ENCODE assay signal across 11 cellular contexts in the genomic region with DNA sequence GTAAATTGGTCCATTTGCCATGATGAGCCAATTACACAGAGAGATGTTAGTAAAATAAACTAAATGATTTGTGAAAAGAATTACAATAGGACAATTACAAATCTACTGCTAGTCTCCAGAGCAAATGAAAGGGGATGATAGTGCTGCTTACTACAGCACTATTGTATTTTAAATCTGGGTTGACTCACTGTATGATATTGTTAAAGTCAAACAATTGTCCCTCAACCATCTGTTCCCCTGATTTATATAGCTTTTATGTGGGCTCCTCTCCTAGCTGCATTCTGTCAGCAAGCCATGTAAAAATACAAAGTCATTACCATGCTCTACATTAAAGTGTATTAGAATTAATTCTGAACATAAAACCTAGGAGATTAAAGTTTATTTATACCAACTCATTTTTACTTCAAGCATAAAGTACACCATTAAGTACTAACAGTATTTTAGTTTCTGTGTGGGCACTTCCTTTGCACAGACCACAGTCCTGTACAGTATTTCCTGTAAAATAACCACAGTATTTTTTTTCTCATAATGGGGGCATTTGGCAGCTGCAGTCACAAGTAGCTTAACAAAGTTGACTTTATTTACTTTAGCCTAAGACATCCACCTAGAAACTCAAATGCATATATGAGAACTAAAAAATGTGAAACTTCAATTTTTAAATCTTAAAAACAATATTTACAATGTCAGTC.
DNase-seq lines count a peak whose midpoint lies in the region; ATAC-seq, FAIRE-seq and TF ChIP-seq lines count a peak whose summit lies in the region.
"Had no signal": no experiment of that assay in that cellular context is flagged by ENCODE, and none has a peak within 500 bp of the region (broad histone marks: within the 10 kb centered on the region; RNA-seq: fewer than 3 reads in every experiment).

No MANE protein-coding gene starts in this region.

- TF ChIP-seq CTCF in GM12878 (IDR thresholded peaks at IDR 0.05 in 2 of 3, conservative IDR thresholded peaks at IDR 0.05 in 1 of 3; ENCODE audit: control insufficient read depth in 2 of 3, extremely low read depth in 1 of 3, insufficient read depth in 1 of 3, low read depth in 3 of 3, low read length in 3 of 3) (no peak), ascending aorta (IDR thresholded peaks at IDR 0.05) (no peak)

- peaks cover under 1% of the 10 kb centered on the region for H3K9me3 Mint-ChIP-seq in activated CD4-positive, alpha-beta T cell treated with anti-CD3 and anti-CD28 coated beads, Interleukin-2, amount 10 ng/mL, durations not matched to agents 24 days and 14 days
- H3K9me3 Mint-ChIP-seq in activated CD4-positive, alpha-beta T cell treated with anti-CD3 and anti-CD28 coated beads for 36 hours (ENCODE audit: low read depth), result peaks cover 1% of the 10 kb centered on the region
- peaks cover 0 to under 1% of the 10 kb centered on the region in 2 donors for H3K9me3 Mint-ChIP-seq in stimulated activated naive B cell treated with anti-CD40 and anti-IgM and Interleukin-4, amounts not matched to agents 10 μg/mL and 1 μg/mL and 100 μg/mL, for 72 hours

- TF ChIP-seq RAD21 in GM12878 (IDR thresholded peaks at IDR 0.05; ENCODE audit: insufficient read depth, low read depth, low read length), result no peak

- no peaks in the 10 kb centered on the region for H4K20me1 ChIP-seq in GM12878 (ENCODE audit: control insufficient read depth, insufficient read depth)

- no peaks in the 10 kb centered on the region for H3K79me2 ChIP-seq in GM12878 (ENCODE audit: control insufficient read depth, insufficient read depth, low read length)

- H3K27ac ChIP-seq in GM12878 (ENCODE audit: control insufficient read depth, insufficient read depth) (no peak overlapping the region), ascending aorta (no peak overlapping the region)

- H3K36me3 ChIP-seq in GM12878 (ENCODE audit: control insufficient read depth in 2 of 2, insufficient read depth in 2 of 2, low read length in 1 of 2) (no peaks in the 10 kb centered on the region), ascending aorta (no peaks in the 10 kb centered on the region)

- BruUV-seq in GM12878 (replicated peaks; lab: Mats Ljungman, UMichigan), result no TSS peak

- peak overlapping the region; percentile 5 for H3K4me3 Mint-ChIP-seq in activated CD4-positive, alpha-beta T cell treated with anti-CD3 and anti-CD28 coated beads, Interleukin-2, amount 10 ng/mL, durations not matched to agents 24 days and 14 days
- H3K4me3 Mint-ChIP-seq in activated CD4-positive, alpha-beta T cell treated with anti-CD3 and anti-CD28 coated beads for 36 hours, result no peak overlapping the region
- peak overlapping the region; percentile 48 to 49 for H3K4me3 Mint-ChIP-seq in stimulated activated naive B cell treated with anti-CD40 and anti-IgM and Interleukin-4, amounts not matched to agents 10 μg/mL and 1 μg/mL and 100 μg/mL, for 72 hours

- H3K4me1 ChIP-seq in GM12878 (ENCODE audit: control insufficient read depth, insufficient read depth, low read length) (peaks cover 7% of the 10 kb centered on the region), ascending aorta (no peaks in the 10 kb centered on the region)

- H2AFZ ChIP-seq in GM12878 (ENCODE audit: control insufficient read depth, low read depth, low read length), result no peak overlapping the region

- H3K4me2 ChIP-seq in GM12878 (ENCODE audit: control insufficient read depth, insufficient read depth), result peak overlapping the region; percentile 54; the same call in 1 of the 2 replicates

- TF ChIP-seq POLR2A in GM12878 (IDR thresholded peaks at IDR 0.05; ENCODE audit: low read depth, low read length), result no peak

- H3K9me3 ChIP-seq in GM12878 (replicated peaks; ENCODE audit: control insufficient read depth, insufficient read depth, low read length) (no peaks in the 10 kb centered on the region), ascending aorta (no peaks in the 10 kb centered on the region)

- H3K27me3 ChIP-seq in GM12878 (replicated peaks in 1 of 2; ENCODE audit: control insufficient read depth in 2 of 2, insufficient read depth in 2 of 2, low read length in 1 of 2) (no peaks in the 10 kb centered on the region; a peak in 1 of 4 replicates), ascending aorta (no peaks in the 10 kb centered on the region)

- SMC1A ChIA-PET in GM12878 (lab: Charles Lee; ENCODE audit: uncharacterized antibody, unreplicated experiment), result interaction anchor here (0.6 to 0.7 kb wide), 2 partner anchors 71 to 338 kb away, joined by 3 to 4 read pairs; no protein-coding TSS in a partner anchor

- no peak overlapping the region for H3K27ac Mint-ChIP-seq in activated CD4-positive, alpha-beta T cell treated with anti-CD3 and anti-CD28 coated beads, Interleukin-2, amount 10 ng/mL, durations not matched to agents 24 days and 14 days
- H3K27ac Mint-ChIP-seq in activated CD4-positive, alpha-beta T cell treated with anti-CD3 and anti-CD28 coated beads for 36 hours, result no peak overlapping the region
- H3K27ac Mint-ChIP-seq in stimulated activated naive B cell treated with anti-CD40 and anti-IgM and Interleukin-4, amounts not matched to agents 10 μg/mL and 1 μg/mL and 100 μg/mL, for 72 hours, result peak overlapping the region; percentile 77

- in situ Hi-C loops in GM12878 (cut with MboI), result no loop called here

- no peak for DNase-seq in activated CD4-positive, alpha-beta T cell treated with anti-CD3 and anti-CD28 coated beads, Interleukin-2, amount 10 ng/mL, durations not matched to agents 24 days and 14 days
- no peak for DNase-seq in activated CD4-positive, alpha-beta T cell treated with anti-CD3 and anti-CD28 coated beads for 36 hours
- DNase-seq in NCI-H1417 treated with DMSO at 0.1 percent for 48 hours (lab: John Stamatoyannopoulos, UW) (peak; percentile 11), GM12878 (ENCODE audit: low read depth, low spot score) (peak; percentile 8), hepatic stellate cell (ENCODE audit: low spot score) (no peak), AG08395 (ENCODE audit: low spot score) (no peak), ascending aorta (ENCODE audit: low spot score in 2 of 2) (no peak)
- DNase-seq in stimulated activated naive B cell treated with anti-CD40 and anti-IgM and Interleukin-4, amounts not matched to agents 10 μg/mL and 1 μg/mL and 100 μg/mL, for 72 hours, result no peak
- DNase-seq: activated CD4-positive, alpha-beta T cell treated with anti-CD3 and anti-CD28 coated beads for 4 hours; stimulated activated CD8-positive, alpha-beta memory T cell treated with anti-CD3 and anti-CD28 coated beads, Interleukin-4, amount 100 ng/mL, for 48 hours had no signal

- no peak for TF ChIP-seq EP300 in GM12878 (IDR thresholded peaks at IDR 0.05; ENCODE audit: borderline replicate concordance in 1 of 2, control insufficient read depth in 1 of 2, low read depth in 2 of 2, low read length in 2 of 2)

- H3K4me3 ChIP-seq in GM12878, result no peak overlapping the region
- no peak overlapping the region for H3K4me3 ChIP-seq in ascending aorta

- intact Hi-C loops in activated CD4-positive, alpha-beta T cell treated with anti-CD3 and anti-CD28 coated beads, Interleukin-2, amount 10 ng/mL, durations not matched to agents 24 days and 14 days (cut with micrococcal nuclease), result no loop called here
- intact Hi-C loops in activated CD4-positive, alpha-beta T cell treated with anti-CD3 and anti-CD28 coated beads for 36 hours (cut with DNase I, micrococcal nuclease), result loop anchor here in 1 of 2 experiments (5.0 kb wide), 1 partner anchor 133 kb away; no protein-coding TSS in a partner anchor
- intact Hi-C loops in GM12878 (cut with micrococcal nuclease; ENCODE audit: unreplicated experiment), result no loop called here
- intact Hi-C loops in ascending aorta (cut with DNase I), result no loop called here

- FAIRE-seq in GM12878 (lab: Jason Lieb, UNC), result peak; percentile 87
- FAIRE-seq: endometrium had no signal

- POLR2A ChIA-PET in activated CD4-positive, alpha-beta T cell treated with anti-CD3 and anti-CD28 coated beads for 36 hours (lab: Charles Lee), result no interaction called here
- POLR2A ChIA-PET in GM12878 (lab: Charles Lee), result no interaction called here

- RAD21 ChIA-PET in GM12878 (lab: Charles Lee; ENCODE audit: unreplicated experiment), result no interaction called here

- H3K36me3 Mint-ChIP-seq in activated CD4-positive, alpha-beta T cell treated with anti-CD3 and anti-CD28 coated beads, Interleukin-2, amount 10 ng/mL, durations not matched to agents 24 days and 14 days (ENCODE audit: low read depth), result peaks cover 2% of the 10 kb centered on the region
- H3K36me3 Mint-ChIP-seq in activated CD4-positive, alpha-beta T cell treated with anti-CD3 and anti-CD28 coated beads for 36 hours (ENCODE audit: low read depth), result no peaks in the 10 kb centered on the region
- H3K36me3 Mint-ChIP-seq in stimulated activated naive B cell treated with anti-CD40 and anti-IgM and Interleukin-4, amounts not matched to agents 10 μg/mL and 1 μg/mL and 100 μg/mL, for 72 hours, result peaks cover 2 to 7% of the 10 kb centered on the region in 2 donors

- H3K4me1 Mint-ChIP-seq in activated CD4-positive, alpha-beta T cell treated with anti-CD3 and anti-CD28 coated beads, Interleukin-2, amount 10 ng/mL, durations not matched to agents 24 days and 14 days, result peaks cover 19% of the 10 kb centered on the region
- H3K4me1 Mint-ChIP-seq in activated CD4-positive, alpha-beta T cell treated with anti-CD3 and anti-CD28 coated beads for 36 hours, result peaks cover 23% of the 10 kb centered on the region
- peaks cover 38 to 77% of the 10 kb centered on the region in 2 donors for H3K4me1 Mint-ChIP-seq in stimulated activated naive B cell treated with anti-CD40 and anti-IgM and Interleukin-4, amounts not matched to agents 10 μg/mL and 1 μg/mL and 100 μg/mL, for 72 hours

- CTCF ChIA-PET in activated CD4-positive, alpha-beta T cell treated with anti-CD3 and anti-CD28 coated beads for 36 hours (lab: Charles Lee), result interaction anchor here (0.6 kb wide), 1 partner anchor 288 kb away, joined by 3 read pairs; no protein-coding TSS in a partner anchor
- CTCF ChIA-PET in GM12878 (lab: Yijun Ruan, JAX), result interaction anchor here (0.7 to 2.4 kb wide), 5 partner anchors 10 to 47 kb away, joined by 3 to 6 read pairs (median 3); no protein-coding TSS in a partner anchor

- H3K9ac ChIP-seq in GM12878 (ENCODE audit: control insufficient read depth, insufficient read depth, low read length), result no peak overlapping the region

- no peak for ATAC-seq in activated CD4-positive, alpha-beta T cell treated with anti-CD3 and anti-CD28 coated beads for 36 hours
- ATAC-seq in GM12878, result peak; percentile 95
- peak; percentile 85 to 86 for ATAC-seq in stimulated activated naive B cell treated with anti-CD40 and anti-IgM and Interleukin-4, amounts not matched to agents 10 μg/mL and 1 μg/mL and 100 μg/mL, for 72 hours (replicated peaks)

- H3K27me3 Mint-ChIP-seq in activated CD4-positive, alpha-beta T cell treated with anti-CD3 and anti-CD28 coated beads, Interleukin-2, amount 10 ng/mL, durations not matched to agents 24 days and 14 days, result no peaks in the 10 kb centered on the region
- H3K27me3 Mint-ChIP-seq in activated CD4-positive, alpha-beta T cell treated with anti-CD3 and anti-CD28 coated beads for 36 hours, result no peaks in the 10 kb centered on the region
- H3K27me3 Mint-ChIP-seq in stimulated activated naive B cell treated with anti-CD40 and anti-IgM and Interleukin-4, amounts not matched to agents 10 μg/mL and 1 μg/mL and 100 μg/mL, for 72 hours, result no peaks in the 10 kb centered on the region

TF ChIP-seq in GM12878, 131 proteins besides CTCF, POLR2A, EP300 and RAD21 (continues in another document):
- peak; percentile 17; the same call in 1 of the 2 replicates for TF ChIP-seq GABPA (IDR thresholded peaks at IDR 0.05; ENCODE audit: low read depth)
- no peak for TF ChIP-seq CBX5 (IDR thresholded peaks at IDR 0.05; ENCODE audit: low read depth)

Comparison
In these comparisons a context has a peak if more than half of its experiments do, and no peak if none do; other contexts are left out.
1. DNase-seq: peak in NCI-H1417 treated with DMSO at 0.1 percent for 48 hours (single experiment) and GM12878 (single experiment); none in activated CD4-positive, alpha-beta T cell treated with anti-CD3 and anti-CD28 coated beads, Interleukin-2, amount 10 ng/mL, durations not matched to agents 24 days and 14 days (single experiment), activated CD4-positive, alpha-beta T cell treated with anti-CD3 and anti-CD28 coated beads for 36 hours (single experiment), stimulated activated naive B cell treated with anti-CD40 and anti-IgM and Interleukin-4, amounts not matched to agents 10 μg/mL and 1 μg/mL and 100 μg/mL, for 72 hours (single experiment), hepatic stellate cell (single experiment), AG08395 (single experiment) and ascending aorta (0 of 2).